9 cellular contexts compared by ENCODE assay signal in genomic region chr6:160348209-160348551, GRCh38. TPM values are rescaled to one million over a fixed set of nuclear protein-coding genes. Genes with fewer than 3 reads are reported as not detected.
DNase-seq lines count a peak whose midpoint lies in the region; ATAC-seq and TF ChIP-seq lines count a peak whose summit lies in the region.
"Had no signal": no experiment of that assay in that cellular context is flagged by ENCODE, and none has a peak within 500 bp of the region (broad histone marks: within the 10 kb centered on the region; RNA-seq: fewer than 3 reads in every experiment).

TSS of gene SLC22A3 (plus strand) at chr6:160348378. CDS start at chr6:160348420, 42 bp downstream.

- ATAC-seq in activated naive CD8-positive, alpha-beta T cell treated with anti-CD3 and anti-CD28 coated beads, Interleukin-2, amount 50 U/mL, for 24 hours: no peak

- H3K9me3 Mint-ChIP-seq in activated naive CD8-positive, alpha-beta T cell treated with anti-CD3 and anti-CD28 coated beads, Interleukin-2, amount 50 U/mL, for 24 hours: no peaks in the 10 kb centered on the region
- H3K9me3 Mint-ChIP-seq: T-helper 1 cell treated with Interleukin-12 subunit alpha and Interleukin-12 subunit beta and Interleukin-4 antibody, amounts not matched to agents 30 μg/mL and 1 μg/mL, for 36 hours had no signal

- no peak within 1 kb of the TSS for H2AK5ac ChIP-seq in trophoblast cell (ENCODE audit: low read length)

- no peak within 1 kb of the TSS for H4K8ac ChIP-seq in trophoblast cell (ENCODE audit: low read depth, low read length)

- H3K27ac ChIP-seq in right atrium auricular region: peak within 1 kb of the TSS in 1 of 2 donors; percentile 57
- no peak within 1 kb of the TSS for H3K27ac ChIP-seq in trophoblast cell (ENCODE audit: low read depth, low read length)

- no CpG with 5 or more reads among the region's 48 CpGs for WGBS in trophoblast cell (ENCODE audit: extremely low coverage, insufficient coverage, insufficient read length)

- H3K79me2 ChIP-seq in trophoblast cell (ENCODE audit: control insufficient read depth, insufficient read depth, low read length, poor library complexity): peaks cover 2% of the 10 kb centered on the region

- peaks cover 8% of the 10 kb centered on the region for H3K4me1 Mint-ChIP-seq in activated naive CD8-positive, alpha-beta T cell treated with anti-CD3 and anti-CD28 coated beads, Interleukin-2, amount 50 U/mL, for 24 hours

- H2BK5ac ChIP-seq in trophoblast cell (ENCODE audit: low read depth, low read length, poor library complexity): no peak within 1 kb of the TSS

- H3K79me1 ChIP-seq in trophoblast cell (ENCODE audit: low read length): no peaks in the 10 kb centered on the region

- no peak within 1 kb of the TSS for H3K9ac ChIP-seq in trophoblast cell (ENCODE audit: low read length)

- H3K4me3 Mint-ChIP-seq in activated naive CD8-positive, alpha-beta T cell treated with anti-CD3 and anti-CD28 coated beads, Interleukin-2, amount 50 U/mL, for 24 hours: peak within 1 kb of the TSS; percentile 44
- H3K4me3 Mint-ChIP-seq: T-helper 1 cell treated with Interleukin-12 subunit alpha and Interleukin-12 subunit beta and Interleukin-4 antibody, amounts not matched to agents 30 μg/mL and 1 μg/mL, for 36 hours had no signal

- peak within 1 kb of the TSS; percentile 17 for H2AFZ ChIP-seq in trophoblast cell (ENCODE audit: insufficient read depth, low read length, poor library complexity)

- TF ChIP-seq CTCF in right atrium auricular region (IDR thresholded peaks at IDR 0.05): no peak

- H3K4me1 ChIP-seq in right atrium auricular region (peaks cover 0 to 11% of the 10 kb centered on the region in 2 donors), trophoblast cell (ENCODE audit: control insufficient read depth in 1 of 2, insufficient read depth in 2 of 2, low read length in 2 of 2) (peaks cover 11 to 12% of the 10 kb centered on the region in 2 experiments)

- H3K27ac Mint-ChIP-seq in activated naive CD8-positive, alpha-beta T cell treated with anti-CD3 and anti-CD28 coated beads, Interleukin-2, amount 50 U/mL, for 24 hours: no peak within 1 kb of the TSS
- H3K27ac Mint-ChIP-seq: T-helper 1 cell treated with Interleukin-12 subunit alpha and Interleukin-12 subunit beta and Interleukin-4 antibody, amounts not matched to agents 30 μg/mL and 1 μg/mL, for 36 hours had no signal

- DNase-seq in COLO668 (lab: John Stamatoyannopoulos, UW; ENCODE audit: unreplicated experiment): peak; percentile 25
- DNase-seq in activated naive CD8-positive, alpha-beta T cell treated with anti-CD3 and anti-CD28 coated beads, Interleukin-2, amount 50 U/mL, for 24 hours: no peak
- DNase-seq in right atrium auricular region (ENCODE audit: low spot score): no peak
- peak; percentile 9 to 31 for DNase-seq in trophoblast cell
- DNase-seq in stimulated activated naive CD4-positive, alpha-beta T cell (lab: John Stamatoyannopoulos, UW): no peak
- DNase-seq in NCI-H2227 (lab: John Stamatoyannopoulos, UW; ENCODE audit: unreplicated experiment): no peak
- DNase-seq in middle frontal gyrus (ENCODE audit: extremely low spot score, low spot score): no peak
- DNase-seq in NCI-H1694 (lab: John Stamatoyannopoulos, UW): no peak

- H4K91ac ChIP-seq in trophoblast cell (ENCODE audit: low read depth, low read length): no peak within 1 kb of the TSS

- H3K4ac ChIP-seq in trophoblast cell (ENCODE audit: low read depth, low read length): no peak within 1 kb of the TSS

- no peak within 1 kb of the TSS for H2BK120ac ChIP-seq in trophoblast cell (ENCODE audit: insufficient read depth, low read length, poor library complexity)

- H3K4me2 ChIP-seq in trophoblast cell (ENCODE audit: low read length): peak within 1 kb of the TSS; percentile 100

- H3K18ac ChIP-seq in trophoblast cell (ENCODE audit: low read length): no peak within 1 kb of the TSS

- H3K36me3 ChIP-seq in right atrium auricular region (no peaks in the 10 kb centered on the region), trophoblast cell (ENCODE audit: control insufficient read depth in 1 of 2, insufficient read depth in 2 of 2, low read length in 2 of 2) (no peaks in the 10 kb centered on the region)

- peaks cover 64% of the 10 kb centered on the region for H3K27me3 Mint-ChIP-seq in activated naive CD8-positive, alpha-beta T cell treated with anti-CD3 and anti-CD28 coated beads, Interleukin-2, amount 50 U/mL, for 24 hours

- no peak within 1 kb of the TSS for H4K12ac ChIP-seq in trophoblast cell (ENCODE audit: low read depth, low read length)

- H3K14ac ChIP-seq in trophoblast cell (ENCODE audit: low read length): peak within 1 kb of the TSS; percentile 51

- peak within 1 kb of the TSS; percentile 51 to 59 for H3K4me3 ChIP-seq in right atrium auricular region
- peak within 1 kb of the TSS; percentile 62 for H3K4me3 ChIP-seq in trophoblast cell (ENCODE audit: low read depth, low read length)

- H3K27me3 ChIP-seq in right atrium auricular region (no peaks in the 10 kb centered on the region), trophoblast cell (ENCODE audit: insufficient read depth, low read length) (peaks cover 30% of the 10 kb centered on the region)

- H3K23ac ChIP-seq in trophoblast cell (ENCODE audit: low read length): no peak within 1 kb of the TSS

- H3K36me3 Mint-ChIP-seq in activated naive CD8-positive, alpha-beta T cell treated with anti-CD3 and anti-CD28 coated beads, Interleukin-2, amount 50 U/mL, for 24 hours (ENCODE audit: low read depth): no peaks in the 10 kb centered on the region

- H3K9me3 ChIP-seq in right atrium auricular region: no peaks in the 10 kb centered on the region
- peaks cover 3% of the 10 kb centered on the region for H3K9me3 ChIP-seq in trophoblast cell (ENCODE audit: insufficient read depth, low read depth, low read length)

- no peak within 1 kb of the TSS for H2BK12ac ChIP-seq in trophoblast cell (ENCODE audit: low read length)

RNA-seq across cellular contexts. Expression of gene SLC22A3, which starts in this region (rescaled TPM):
- total RNA-seq in right atrium auricular region: under 1 TPM; 0.35 to 0.48 TPM
- 0.17 and 0.18 TPM in 2 replicates for polyA plus RNA-seq in trophoblast cell (2013)

Comparison
In these comparisons a context has a peak if more than half of its experiments do, and no peak if none do; other contexts are left out.
1. DNase-seq: peak in COLO668 (single experiment) and trophoblast cell (2 of 2); none in activated naive CD8-positive, alpha-beta T cell treated with anti-CD3 and anti-CD28 coated beads, Interleukin-2, amount 50 U/mL, for 24 hours (single experiment), right atrium auricular region (single experiment), stimulated activated naive CD4-positive, alpha-beta T cell (0 of 6), NCI-H2227 (single experiment), middle frontal gyrus (single experiment) and NCI-H1694 (single experiment).